8 cellular contexts compared by ENCODE assay signal in the genomic region with DNA sequence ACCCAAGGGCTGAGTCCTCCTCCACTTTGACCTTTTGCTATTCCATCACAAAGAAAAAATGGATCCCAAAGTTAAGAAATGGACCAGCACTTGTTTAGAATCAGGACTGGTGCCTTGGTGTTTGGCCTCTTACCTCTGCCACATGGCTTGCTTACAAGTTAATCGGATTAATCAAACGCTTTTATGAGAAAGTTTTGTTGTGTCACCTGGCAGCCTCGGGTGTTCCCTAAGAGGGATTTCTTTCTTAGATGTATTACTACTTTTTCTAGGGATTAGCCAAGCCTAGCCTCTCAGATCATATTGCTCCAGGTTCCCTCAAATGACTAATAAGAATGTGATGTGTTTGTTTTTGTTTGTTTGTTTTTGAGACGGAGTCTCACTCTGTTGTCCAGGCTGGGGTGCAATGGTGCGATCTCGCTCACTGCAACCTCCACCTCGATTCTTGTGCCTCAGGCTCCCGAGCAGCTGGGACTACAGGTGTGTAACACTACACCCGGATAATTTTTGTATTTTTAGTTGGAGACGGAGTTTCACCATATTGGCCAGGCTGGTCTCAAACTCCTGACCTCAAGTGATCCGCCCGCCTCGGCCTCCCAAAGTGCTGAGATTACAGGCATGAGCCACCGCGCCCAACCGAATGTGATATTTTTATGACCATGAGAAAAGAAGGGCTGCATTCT. TPM values are rescaled to one million over a fixed set of nuclear protein-coding genes. Genes with fewer than 3 reads are reported as not detected.
DNase-seq lines count a peak whose midpoint lies in the region; ATAC-seq and TF ChIP-seq lines count a peak whose summit lies in the region.

No MANE protein-coding gene starts in this region.

- H3K9me3 ChIP-seq in BLaER1 (no peaks in the 10 kb centered on the region), MG63 (no peaks in the 10 kb centered on the region), colonic mucosa (no peaks in the 10 kb centered on the region)

- H4K20me1 ChIP-seq in BLaER1: 0 out of 2 replicates have a peak, but pooled peaks cover 9% of the 10 kb centered on the region

- no peak for ATAC-seq in naive thymus-derived CD8-positive, alpha-beta T cell
- ATAC-seq in HG02798 (IDR thresholded peaks at IDR 0.05; ENCODE audit: poor library complexity, unreplicated experiment): no peak

- H3K27me3 ChIP-seq in BLaER1 (no peaks in the 10 kb centered on the region), MG63 (no peaks in the 10 kb centered on the region), colonic mucosa (no peaks in the 10 kb centered on the region)

- H3K4me1 ChIP-seq in BLaER1: peaks cover 55% of the 10 kb centered on the region
- peaks cover 12% of the 10 kb centered on the region for H3K4me1 ChIP-seq in colonic mucosa

- H3K27me3 Mint-ChIP-seq in naive thymus-derived CD8-positive, alpha-beta T cell: peaks cover 0 to 9% (median 0%) of the 10 kb centered on the region in 5 donors

- peaks cover 26% of the 10 kb centered on the region for H3K36me3 ChIP-seq in BLaER1
- peaks cover 13% of the 10 kb centered on the region for H3K36me3 ChIP-seq in MG63
- H3K36me3 ChIP-seq in colonic mucosa: no peaks in the 10 kb centered on the region

- peak overlapping the region; percentile 91 to 100 (median 98) for H3K27ac Mint-ChIP-seq in naive thymus-derived CD8-positive, alpha-beta T cell

- POLR2A ChIA-PET in naive thymus-derived CD8-positive, alpha-beta T cell (lab: Charles Lee): interaction anchor here (0.6 to 4.4 kb wide), 21 partner anchors 9 to 1270 kb away, joined by 3 to 82 read pairs (median 6); a partner anchor contains a TSS

- H3K9ac ChIP-seq in BLaER1 (peak overlapping the region; percentile 97), colonic mucosa (ENCODE audit: low read depth in 2 of 2, low read length in 2 of 2) (peak overlapping the region; percentile 72 to 94)

- DNase-seq in MG63: no peak
- no peak for DNase-seq in colonic mucosa
- no peak for DNase-seq in naive thymus-derived CD8-positive, alpha-beta T cell
- DNase-seq in SHP77 treated with DMSO at 0.1 percent for 48 hours (lab: John Stamatoyannopoulos, UW): no peak
- DNase-seq in GOT3 (lab: John Stamatoyannopoulos, UW): no peak
- no peak for DNase-seq in activated CD4-positive, alpha-beta T cell treated with anti-CD3 and anti-CD28 coated beads for 4 hours

- H3K4me3 ChIP-seq in BLaER1: peak overlapping the region; percentile 97
- peak overlapping the region; percentile 69 for H3K4me3 ChIP-seq in MG63
- H3K4me3 ChIP-seq in colonic mucosa: peak overlapping the region; percentile 77

- H3K4me2 ChIP-seq in BLaER1: peak overlapping the region; percentile 91

- intact Hi-C loops in colonic mucosa (cut with DNase I): no loop called here

- H3K27ac ChIP-seq in BLaER1: peak overlapping the region; percentile 92
- H3K27ac ChIP-seq in colonic mucosa: peak overlapping the region; percentile 93

- peak overlapping the region; percentile 89 to 99 (median 97) for H3K4me3 Mint-ChIP-seq in naive thymus-derived CD8-positive, alpha-beta T cell

- no peak for TF ChIP-seq CTCF in colonic mucosa (IDR thresholded peaks at IDR 0.05)

- H3K4me1 Mint-ChIP-seq in naive thymus-derived CD8-positive, alpha-beta T cell: peaks cover 30 to 70% (median 63%) of the 10 kb centered on the region in 4 donors

- H3K36me3 Mint-ChIP-seq in naive thymus-derived CD8-positive, alpha-beta T cell: peaks cover 0 to 36% (median 2%) of the 10 kb centered on the region in 3 donors

- peaks cover 0 to 8% (median 0%) of the 10 kb centered on the region in 9 donors for H3K9me3 Mint-ChIP-seq in naive thymus-derived CD8-positive, alpha-beta T cell

RNA-seq across cellular contexts. Expression of gene HMGN4, which starts 0.9 kb away (rescaled TPM):
- total RNA-seq in MG63 (2014; rRNA removed; shearing (Covaris generic); ENCODE audit: low replicate concordance): 70.7 and 71.8 TPM in 2 replicates
- total RNA-seq in colonic mucosa: 10 to 100 TPM; 40.6 to 56.0 TPM
- total RNA-seq in naive thymus-derived CD8-positive, alpha-beta T cell: 10 to 100 TPM; 73.3 to 77.5 TPM
- polyA plus RNA-seq in naive thymus-derived CD8-positive, alpha-beta T cell: 100 to 1,000 TPM; 110 to 183 (median 151) TPM

RNA-seq across cellular contexts. Expression of gene BTN1A1, which starts 39.0 kb away (rescaled TPM):
- not detected in 2 replicates for total RNA-seq in MG63 (2014; rRNA removed; shearing (Covaris generic); ENCODE audit: low replicate concordance)
- total RNA-seq in colonic mucosa: not detected
- not detected for total RNA-seq in naive thymus-derived CD8-positive, alpha-beta T cell
- polyA plus RNA-seq in naive thymus-derived CD8-positive, alpha-beta T cell: not detected

RNA-seq across cellular contexts. Expression of gene ABT1, which starts 57.7 kb away (rescaled TPM):
- 21.8 and 22.6 TPM in 2 replicates for total RNA-seq in MG63 (2014; rRNA removed; shearing (Covaris generic); ENCODE audit: low replicate concordance)
- 10 to 100 TPM; 15.9 to 17.9 TPM for total RNA-seq in colonic mucosa
- 10 to 100 TPM; 41.8 to 43.1 TPM for total RNA-seq in naive thymus-derived CD8-positive, alpha-beta T cell
- 10 to 100 TPM; 36.7 to 43.6 (median 39.9) TPM for polyA plus RNA-seq in naive thymus-derived CD8-positive, alpha-beta T cell
